Comparison of ENCODE assay signal across 38 cellular contexts in the genomic region with DNA sequence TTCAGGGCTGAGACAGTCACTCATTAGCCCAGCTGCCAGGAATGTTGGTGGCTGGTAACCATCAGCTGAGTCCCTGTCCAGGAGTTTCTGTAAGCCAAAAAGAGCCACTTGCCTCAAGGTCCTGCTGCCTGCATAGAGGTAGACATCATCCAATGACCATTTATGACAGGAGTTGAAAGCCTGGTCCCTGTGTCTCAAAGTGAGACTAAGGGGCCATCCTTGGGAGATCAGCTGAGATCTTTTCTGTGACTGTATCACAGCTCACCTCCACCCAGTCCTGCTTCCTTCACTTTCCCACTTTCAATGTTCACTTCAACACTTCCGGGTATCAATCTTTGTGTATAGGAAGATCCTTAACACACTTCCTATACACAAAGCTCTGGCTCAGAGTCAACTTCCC. TPM values are rescaled to one million over a fixed set of nuclear protein-coding genes. Genes with fewer than 3 reads are reported as not detected.
"Had no signal": no experiment of that assay in that cellular context is flagged by ENCODE, and none has a peak within 500 bp of the region (broad histone marks: within the 10 kb centered on the region; RNA-seq: fewer than 3 reads in every experiment).

No MANE protein-coding gene starts in this region.

- H3K4me3 Mint-ChIP-seq: activated CD4-positive, alpha-beta T cell treated with anti-CD3 and anti-CD28 coated beads, Interleukin-2, amount 10 ng/mL, durations not matched to agents 7 days and 5 days; activated naive CD8-positive, alpha-beta T cell treated with anti-CD3 and anti-CD28 coated beads for 36 hours; activated T-helper 1 cell treated with anti-CD3 and anti-CD28 coated beads, Interleukin-12 subunit alpha, Interleukin-12 subunit beta, Interleukin-2, Interleukin-4 antibody, amounts not matched to agents 30 ng/mL and 10 ng/mL and 1 ng/mL, durations not matched to agents 14 hours and 24 hours and 36 hours; central memory CD8-positive, alpha-beta T cell; T-cell; T-helper 17 cell had no signal

- H3K27ac Mint-ChIP-seq: activated CD4-positive, alpha-beta T cell treated with anti-CD3 and anti-CD28 coated beads, Interleukin-2, amount 10 ng/mL, durations not matched to agents 7 days and 5 days; activated naive CD8-positive, alpha-beta T cell treated with anti-CD3 and anti-CD28 coated beads for 36 hours; activated T-helper 1 cell treated with anti-CD3 and anti-CD28 coated beads, Interleukin-12 subunit alpha, Interleukin-12 subunit beta, Interleukin-2, Interleukin-4 antibody, amounts not matched to agents 30 ng/mL and 10 ng/mL and 1 ng/mL, durations not matched to agents 14 hours and 24 hours and 36 hours; T-cell; T-helper 17 cell had no signal

- FAIRE-seq: RCC 7860 had no signal

- H3K4me2 ChIP-seq: KMS-11, PC-9 had no signal

- ATAC-seq: Right ventricle myocardium inferior, SK-N-SH treated with all-trans-retinoic acid at 6 μM for 48 hours, T-cell, T-helper 17 cell had no signal

- H3K9ac ChIP-seq: KMS-11 had no signal

- H3K27me3 ChIP-seq: brain microvascular endothelial cell, cardiac muscle cell had no signal

- DNase-seq: activated CD4-positive, alpha-beta T cell treated with anti-CD3 and anti-CD28 coated beads for 1 hour; activated CD4-positive, alpha-beta T cell treated with anti-CD3 and anti-CD28 coated beads, Interleukin-2, amount 10 ng/mL, durations not matched to agents 7 days and 5 days; activated CD4-positive, alpha-beta T cell treated with anti-CD3 and anti-CD28 coated beads, Interleukin-2, amount 50 U/mL, for 48 hours; activated CD4-positive, CD25-positive, alpha-beta regulatory T cell; activated effector memory CD4-positive, alpha-beta T cell treated with anti-CD3 and anti-CD28 coated beads, Interleukin-2, amount 50 U/mL, for 16 hours; activated naive CD4-positive, alpha-beta T cell; activated naive CD4-positive, alpha-beta T cell treated with anti-CD3 and anti-CD28 coated beads, Interleukin-2, amount 50 U/mL, for 16 hours; activated naive CD8-positive, alpha-beta T cell treated with anti-CD3 and anti-CD28 coated beads for 36 hours; amniotic stem cell; aorta; brain microvascular endothelial cell; MM.1S; MV-4-11; NCI-H1092 treated with DMSO at 0.1 percent for 48 hours; NCI-H1417; NCI-H146; NCI-H187; NCI-H2029 treated with DMSO at 0.1 percent for 48 hours; NCI-H2107; NCI-H2171; NCI-H510A; NCI-H526; NCI-H748 treated with DMSO at 0.1 percent for 48 hours; PC-9; SIG-M5; T-cell; T-helper 17 cell; T1000; WERI-Rb-1 had no signal

- H3K36me3 Mint-ChIP-seq: activated naive CD8-positive, alpha-beta T cell treated with anti-CD3 and anti-CD28 coated beads for 36 hours; T-cell had no signal

- H3K4me1 Mint-ChIP-seq: activated CD4-positive, alpha-beta T cell treated with anti-CD3 and anti-CD28 coated beads, Interleukin-2, amount 10 ng/mL, durations not matched to agents 7 days and 5 days; activated naive CD8-positive, alpha-beta T cell treated with anti-CD3 and anti-CD28 coated beads for 36 hours; central memory CD8-positive, alpha-beta T cell; T-cell; T-helper 17 cell had no signal

- H3K36me3 ChIP-seq: brain microvascular endothelial cell, cardiac muscle cell, WERI-Rb-1 had no signal

- H2AFZ ChIP-seq: PC-9 had no signal

- H3K27ac ChIP-seq: brain microvascular endothelial cell, cardiac muscle cell, KMS-11, PC-9, RWPE1, WERI-Rb-1 had no signal

- H3K4me3 ChIP-seq: cardiac muscle cell, PC-9 had no signal

- H3K27me3 Mint-ChIP-seq: activated CD4-positive, alpha-beta T cell treated with anti-CD3 and anti-CD28 coated beads, Interleukin-2, amount 10 ng/mL, durations not matched to agents 7 days and 5 days; activated naive CD8-positive, alpha-beta T cell treated with anti-CD3 and anti-CD28 coated beads for 36 hours; T-helper 17 cell had no signal

- H3K9me3 Mint-ChIP-seq: activated CD4-positive, alpha-beta T cell treated with anti-CD3 and anti-CD28 coated beads, Interleukin-2, amount 10 ng/mL, durations not matched to agents 7 days and 5 days; activated naive CD8-positive, alpha-beta T cell treated with anti-CD3 and anti-CD28 coated beads for 36 hours; central memory CD8-positive, alpha-beta T cell; T-cell had no signal

RNA-seq across cellular contexts. Expression of a gene that starts 28.4 kb away (rescaled TPM):
- total RNA-seq: OCI-LY7 had no signal
